24 cellular contexts compared by ENCODE assay signal in the genomic region with DNA sequence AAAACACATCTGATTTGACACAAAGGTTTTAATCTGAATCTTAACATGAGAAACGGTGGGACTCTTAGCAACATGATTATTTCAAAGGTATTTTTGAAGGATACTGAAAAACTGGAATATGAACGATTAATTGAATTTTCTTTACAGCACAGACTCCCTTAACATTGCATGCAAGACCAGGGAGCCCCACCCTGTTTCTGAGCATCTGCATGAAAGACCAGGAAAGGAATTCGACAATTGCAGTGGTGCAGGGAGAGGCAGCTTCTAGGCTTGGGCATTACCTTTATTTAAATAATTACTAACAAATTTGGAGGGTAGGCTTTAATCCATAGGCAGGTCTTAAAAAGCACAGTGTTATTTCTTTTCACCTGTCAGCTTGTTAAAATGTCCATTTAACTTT.
A peak's percentile ranks its signal among the peaks of the same experiment; 100 is the strongest.
DNase-seq lines count a peak whose midpoint lies in the region; TF ChIP-seq lines count a peak whose summit lies in the region.
"Had no signal": no experiment of that assay in that cellular context is flagged by ENCODE, and none has a peak within 500 bp of the region (broad histone marks: within the 10 kb centered on the region; RNA-seq: fewer than 3 reads in every experiment).

No MANE protein-coding gene starts in this region.

- H3K9me2 ChIP-seq in DOHH2 (replicated peaks; ENCODE audit: control insufficient read depth, low read length) (no peaks in the 10 kb centered on the region), OCI-LY7 (ENCODE audit: insufficient read depth, low read length) (no peaks in the 10 kb centered on the region)

- peaks cover 42% of the 10 kb centered on the region for H3K4me1 Mint-ChIP-seq in osteocyte (ENCODE audit: unreplicated experiment)

- H3K27me3 ChIP-seq in DOHH2 (ENCODE audit: control insufficient read depth, low read length) (no peaks in the 10 kb centered on the region), dorsolateral prefrontal cortex (peaks cover 0 to 89% (median 35%) of the 10 kb centered on the region in 45 donors)

- no peak overlapping the region for H3K27ac Mint-ChIP-seq in osteocyte (ENCODE audit: unreplicated experiment)
- H3K27ac Mint-ChIP-seq: activated naive CD4-positive, alpha-beta T cell treated with anti-CD3 and anti-CD28 coated beads, Interleukin-2, amount 10 ng/mL, durations not matched to agents 7 days and 5 days had no signal

- no peak overlapping the region for H2AFZ ChIP-seq in OCI-LY7 (ENCODE audit: low read length)

- TF ChIP-seq CTCF in DOHH2 (IDR thresholded peaks at IDR 0.05; ENCODE audit: low read depth, low read length, poor library complexity, severe bottlenecking) (no peak), OCI-LY7 (conservative IDR thresholded peaks at IDR 0.05; ENCODE audit: low read length) (no peak), dorsolateral prefrontal cortex (IDR thresholded peaks at IDR 0.05 in 54 of 56, conservative IDR thresholded peaks at IDR 0.05 in 2 of 56; ENCODE audit: low read depth in 1 of 56, partially characterized antibody in 56 of 56) (no peak), osteocyte (IDR thresholded peaks at IDR 0.05) (no peak)

- TSS peak; percentile 29 for BruUV-seq in OCI-LY7 (replicated peaks; lab: Mats Ljungman, UMichigan)

- H3K9me3 ChIP-seq in DOHH2 (ENCODE audit: control insufficient read depth, insufficient read depth, low read length): no peaks in the 10 kb centered on the region
- no peaks in the 10 kb centered on the region for H3K9me3 ChIP-seq in OCI-LY7 (ENCODE audit: low read length)
- H3K9me3 ChIP-seq: spleen, stomach, upper lobe of left lung had no signal

- intact Hi-C loops in OCI-LY7 (cut with micrococcal nuclease; ENCODE audit: unreplicated experiment) (no loop called here), dorsolateral prefrontal cortex (cut with DNase I) (no loop called here)

- peaks cover 1% of the 10 kb centered on the region for H3K36me3 Mint-ChIP-seq in osteocyte (ENCODE audit: unreplicated experiment)

- H3K4me3 Mint-ChIP-seq in osteocyte (ENCODE audit: unreplicated experiment): peak overlapping the region; percentile 80
- H3K4me3 Mint-ChIP-seq: activated naive CD4-positive, alpha-beta T cell treated with anti-CD3 and anti-CD28 coated beads, Interleukin-2, amount 10 ng/mL, durations not matched to agents 7 days and 5 days had no signal

- peaks cover 99% of the 10 kb centered on the region for H3K79me2 ChIP-seq in DOHH2 (ENCODE audit: control insufficient read depth, low read length)
- peaks cover 12% of the 10 kb centered on the region; the same call in 1 of the 2 replicates for H3K79me2 ChIP-seq in OCI-LY7 (ENCODE audit: insufficient read depth, low read depth, low read length)

- peaks cover 69% of the 10 kb centered on the region for H3K4me1 ChIP-seq in DOHH2 (ENCODE audit: control insufficient read depth, low read length)
- H3K4me1 ChIP-seq in OCI-LY7 (ENCODE audit: insufficient read depth, low read length, poor library complexity, severe bottlenecking): peaks cover 40% of the 10 kb centered on the region

- H3K36me3 ChIP-seq in DOHH2 (ENCODE audit: control insufficient read depth, low read length) (peaks cover 51% of the 10 kb centered on the region), OCI-LY7 (ENCODE audit: insufficient read depth, low read length) (peaks cover 6% of the 10 kb centered on the region; the same call in 1 of the 2 replicates)
- H3K36me3 ChIP-seq: BLaER1, spleen, stomach, upper lobe of left lung had no signal

- DNase-seq in OCI-LY7 (ENCODE audit: low spot score) (no peak), dorsolateral prefrontal cortex (no peak), osteocyte (ENCODE audit: extremely low spot score, unreplicated experiment) (no peak), CD1c-positive myeloid dendritic cell (ENCODE audit: extremely low spot score) (no peak), iPS-NIHi11 (ENCODE audit: low spot score) (no peak), NOMO-1 treated with DMSO at 0.1 percent for 48 hours (lab: John Stamatoyannopoulos, UW; ENCODE audit: unreplicated experiment) (no peak)
- no peak for DNase-seq in activated T-cell treated with anti-CD3 and anti-CD28 coated beads, Interleukin-2, amount 50 U/mL, for 1 hour
- DNase-seq: activated CD4-positive, alpha-beta T cell treated with anti-CD3 and anti-CD28 coated beads for 1 hour; activated naive CD4-positive, alpha-beta T cell treated with anti-CD3 and anti-CD28 coated beads, Interleukin-2, amount 10 ng/mL, durations not matched to agents 7 days and 5 days; activated T-cell treated with anti-CD3 and anti-CD28 coated beads, Interleukin-2, amount 50 U/mL, for 48 hours; aorta; effector CD8-positive, alpha-beta T cell; GF-D8; glutamatergic neuron; NCI-H1105; NCI-H2081 treated with DMSO at 0.1 percent for 48 hours; NCI-H510A; spleen; stimulated activated CD4-positive, alpha-beta T cell treated with anti-CD3 and anti-CD28 coated beads, Interleukin-4, amount 100 ng/mL, for 24 hours; stomach; upper lobe of left lung had no signal

- peaks cover 21% of the 10 kb centered on the region for H3K27me3 Mint-ChIP-seq in osteocyte (ENCODE audit: unreplicated experiment)

- peak overlapping the region; percentile 80 for H3K4me3 ChIP-seq in DOHH2 (ENCODE audit: low read length)
- peak overlapping the region; percentile 93 for H3K4me3 ChIP-seq in OCI-LY7 (ENCODE audit: low read depth, low read length, poor library complexity, severe bottlenecking)
- peak overlapping the region in 50 of 59 donors; percentile 3 to 79 (median 66) for H3K4me3 ChIP-seq in dorsolateral prefrontal cortex
- H3K4me3 ChIP-seq: BLaER1, spleen, stomach, upper lobe of left lung had no signal

- H4K20me1 ChIP-seq in DOHH2 (ENCODE audit: control insufficient read depth, insufficient read depth, low read depth, low read length): peaks cover 5% of the 10 kb centered on the region; the same call in 1 of the 2 replicates
- H4K20me1 ChIP-seq in OCI-LY7 (ENCODE audit: insufficient read depth, low read length): no peaks in the 10 kb centered on the region

- peaks cover 32% of the 10 kb centered on the region for H3F3A ChIP-seq in DOHH2 (ENCODE audit: control insufficient read depth, insufficient read depth)

- no peaks in the 10 kb centered on the region for H3K9me3 Mint-ChIP-seq in osteocyte (ENCODE audit: unreplicated experiment)
- H3K9me3 Mint-ChIP-seq: activated naive CD4-positive, alpha-beta T cell treated with anti-CD3 and anti-CD28 coated beads, Interleukin-2, amount 10 ng/mL, durations not matched to agents 7 days and 5 days had no signal

- POLR2A ChIA-PET in OCI-LY7 (lab: Charles Lee): interaction anchor here (1.0 to 1.4 kb wide), 2 partner anchors 111 to 133 kb away, joined by 3 to 4 read pairs; no protein-coding TSS in a partner anchor

- no peak overlapping the region for H3K27ac ChIP-seq in DOHH2 (ENCODE audit: low read depth, low read length)
- H3K27ac ChIP-seq in OCI-LY7 (ENCODE audit: low read depth, low read length, poor library complexity, severe bottlenecking): no peak overlapping the region
- peak overlapping the region in 13 of 59 donors; percentile 6 to 75 (median 31) for H3K27ac ChIP-seq in dorsolateral prefrontal cortex
- H3K27ac ChIP-seq: BLaER1, RWPE1, spleen, stomach, upper lobe of left lung had no signal

- H3K4me2 ChIP-seq in DOHH2 (ENCODE audit: low read length) (peak overlapping the region; percentile 79), OCI-LY7 (ENCODE audit: low read length) (peak overlapping the region; percentile 83)
- H3K4me2 ChIP-seq: BLaER1 had no signal

- CTCF ChIA-PET in OCI-LY7 (lab: Charles Lee; ENCODE audit: unreplicated experiment): no interaction called here
